8 cellular contexts compared by ENCODE assay signal in genomic region chr7:12685550-12685949, GRCh38. TPM values are rescaled to one million over a fixed set of nuclear protein-coding genes. Genes with fewer than 3 reads are reported as not detected.
DNase-seq lines count a peak whose midpoint lies in the region; ATAC-seq and TF ChIP-seq lines count a peak whose summit lies in the region.

No MANE protein-coding gene starts in this region.

- POLR2A ChIA-PET in CD4-positive, alpha-beta memory T cell (lab: Charles Lee; ENCODE audit: partially characterized antibody): interaction anchor here (0.6 to 3.1 kb wide), 8 partner anchors 10 to 475 kb away, joined by 3 to 33 read pairs (median 4); partner anchors contain the start of gene TMEM106B

- no peak for TF ChIP-seq EP300 in Ishikawa (IDR thresholded peaks at IDR 0.05; ENCODE audit: borderline replicate concordance)

- no peaks in the 10 kb centered on the region for H3K9me3 ChIP-seq in CD4-positive, alpha-beta memory T cell (ENCODE audit: control insufficient read depth in 1 of 2, low read length in 2 of 2)
- H3K9me3 ChIP-seq in endodermal cell (ENCODE audit: control insufficient read depth, low read length): no peaks in the 10 kb centered on the region

- no peaks in the 10 kb centered on the region for H3K27me3 ChIP-seq in CD4-positive, alpha-beta memory T cell (ENCODE audit: insufficient read depth, low read length)
- no peaks in the 10 kb centered on the region for H3K27me3 ChIP-seq in endodermal cell (ENCODE audit: control insufficient read depth, insufficient read depth, low read length, poor library complexity, severe bottlenecking)

- no peak overlapping the region for H3K4me3 ChIP-seq in CD4-positive, alpha-beta memory T cell (ENCODE audit: low read length in 2 of 2)
- H3K4me3 ChIP-seq in endodermal cell (ENCODE audit: low read length): no peak overlapping the region

- H3K9me3 Mint-ChIP-seq in CD4-positive, alpha-beta memory T cell: no peaks in the 10 kb centered on the region
- no peaks in the 10 kb centered on the region for H3K9me3 Mint-ChIP-seq in endodermal cell
- no peaks in the 10 kb centered on the region for H3K9me3 Mint-ChIP-seq in natural killer cell treated with Interleukin-12 subunit alpha and Interleukin-12 subunit beta and Interleukin-15 and Interleukin-18, amount 100 ng/mL, for 72 hours

- no peaks in the 10 kb centered on the region for H3K36me3 ChIP-seq in CD4-positive, alpha-beta memory T cell (ENCODE audit: insufficient read depth, low read length)
- no peaks in the 10 kb centered on the region for H3K36me3 ChIP-seq in endodermal cell (ENCODE audit: control insufficient read depth, insufficient read depth, low read length)

- H3K36me3 Mint-ChIP-seq in CD4-positive, alpha-beta memory T cell: peaks cover 0 to 17% of the 10 kb centered on the region in 2 donors
- H3K36me3 Mint-ChIP-seq in endodermal cell (ENCODE audit: low read depth): peaks cover 3% of the 10 kb centered on the region
- H3K36me3 Mint-ChIP-seq in natural killer cell treated with Interleukin-12 subunit alpha and Interleukin-12 subunit beta and Interleukin-15 and Interleukin-18, amount 100 ng/mL, for 72 hours: no peaks in the 10 kb centered on the region

- 79 to 95% methylated on average over 9 to 13 of the region's 13 CpGs for WGBS in endodermal cell (ENCODE audit: insufficient coverage in 1 of 2, insufficient read length in 1 of 2), 2 experiments

- TF ChIP-seq RAD21 in Ishikawa (IDR thresholded peaks at IDR 0.05; ENCODE audit: low read depth): peak; percentile 34; the same call in 1 of the 2 replicates

- DNase-seq in CD4-positive, alpha-beta memory T cell: peak; percentile 30 to 57 (median 42)
- peak; percentile 20 to 21 for DNase-seq in activated CD4-positive, alpha-beta T cell treated with anti-CD3 and anti-CD28 coated beads for 4 hours
- DNase-seq in endodermal cell: peak; percentile 84
- DNase-seq in natural killer cell treated with Interleukin-12 subunit alpha and Interleukin-12 subunit beta and Interleukin-15 and Interleukin-18, amount 100 ng/mL, for 72 hours (ENCODE audit: low spot score): no peak
- no peak for DNase-seq in omental fat pad (ENCODE audit: low spot score)

- peak overlapping the region; percentile 91 to 99 (median 97) for H3K27ac Mint-ChIP-seq in CD4-positive, alpha-beta memory T cell
- H3K27ac Mint-ChIP-seq in endodermal cell: peak overlapping the region; percentile 16
- H3K27ac Mint-ChIP-seq in natural killer cell treated with Interleukin-12 subunit alpha and Interleukin-12 subunit beta and Interleukin-15 and Interleukin-18, amount 100 ng/mL, for 72 hours: peak overlapping the region; percentile 54 to 85

- no peaks in the 10 kb centered on the region for H3K27me3 Mint-ChIP-seq in CD4-positive, alpha-beta memory T cell
- H3K27me3 Mint-ChIP-seq in endodermal cell (ENCODE audit: insufficient read depth): no peaks in the 10 kb centered on the region
- H3K27me3 Mint-ChIP-seq in natural killer cell treated with Interleukin-12 subunit alpha and Interleukin-12 subunit beta and Interleukin-15 and Interleukin-18, amount 100 ng/mL, for 72 hours: no peaks in the 10 kb centered on the region

- peak; percentile 78 for TF ChIP-seq CTCF in endodermal cell (conservative IDR thresholded peaks at IDR 0.05)
- TF ChIP-seq CTCF in omental fat pad (IDR thresholded peaks at IDR 0.05): no peak

- peak overlapping the region; percentile 94 for H3K27ac ChIP-seq in CD4-positive, alpha-beta memory T cell (ENCODE audit: low read depth, low read length)
- H3K27ac ChIP-seq in endodermal cell (ENCODE audit: low read depth, low read length): no peak overlapping the region

- H3K4me3 Mint-ChIP-seq in CD4-positive, alpha-beta memory T cell: peak overlapping the region; percentile 40 to 94 (median 72)
- H3K4me3 Mint-ChIP-seq in endodermal cell: peak overlapping the region; percentile 76
- peak overlapping the region; percentile 93 for H3K4me3 Mint-ChIP-seq in natural killer cell treated with Interleukin-12 subunit alpha and Interleukin-12 subunit beta and Interleukin-15 and Interleukin-18, amount 100 ng/mL, for 72 hours

- peaks cover 23 to 51% (median 34%) of the 10 kb centered on the region in 4 donors for H3K4me1 Mint-ChIP-seq in CD4-positive, alpha-beta memory T cell
- peaks cover 37% of the 10 kb centered on the region for H3K4me1 Mint-ChIP-seq in endodermal cell
- peaks cover 19 to 33% of the 10 kb centered on the region in 2 donors for H3K4me1 Mint-ChIP-seq in natural killer cell treated with Interleukin-12 subunit alpha and Interleukin-12 subunit beta and Interleukin-15 and Interleukin-18, amount 100 ng/mL, for 72 hours (ENCODE audit: low read depth in 2 of 2)

- intact Hi-C loops in CD4-positive, alpha-beta memory T cell (cut with micrococcal nuclease): loop anchor here (5.0 to 10.0 kb wide), 3 partner anchors 163 to 432 kb away; no protein-coding TSS in a partner anchor

- H3K4me1 ChIP-seq in CD4-positive, alpha-beta memory T cell (ENCODE audit: insufficient read depth, low read length): peaks cover 17% of the 10 kb centered on the region
- peaks cover 2% of the 10 kb centered on the region for H3K4me1 ChIP-seq in endodermal cell (ENCODE audit: control insufficient read depth, insufficient read depth, low read length)

- CTCF ChIA-PET in CD4-positive, alpha-beta memory T cell (lab: Charles Lee; ENCODE audit: partially characterized antibody): interaction anchor here (1.0 to 7.0 kb wide), 18 partner anchors 9 to 596 kb away, joined by 3 to 86 read pairs (median 9); no protein-coding TSS in a partner anchor

- ATAC-seq in natural killer cell treated with Interleukin-12 subunit alpha and Interleukin-12 subunit beta and Interleukin-15 and Interleukin-18, amount 100 ng/mL, for 72 hours: no peak
- ATAC-seq in GM21423 (IDR thresholded peaks at IDR 0.05; ENCODE audit: unreplicated experiment) (no peak), GM19452 (IDR thresholded peaks at IDR 0.05; ENCODE audit: unreplicated experiment) (no peak), omental fat pad (ENCODE audit: low FRiP score) (no peak)

- no peak overlapping the region for H3K9ac ChIP-seq in endodermal cell (ENCODE audit: extremely low read depth, low read length, poor library complexity, severe bottlenecking)

TF ChIP-seq in Ishikawa, 13 proteins besides CTCF, POLR2A, EP300 and RAD21:
- TF ChIP-seq USF1 (IDR thresholded peaks at IDR 0.05): no peak
- no peak for TF ChIP-seq ZBTB7A (IDR thresholded peaks at IDR 0.05; ENCODE audit: low read depth)
- TF ChIP-seq CEBPB (IDR thresholded peaks at IDR 0.05): no peak

RNA-seq across cellular contexts. Expression of gene ARL4A, which starts 1.9 kb away (rescaled TPM):
- 10 to 100 TPM; 11.6 to 12.9 TPM for total RNA-seq in CD4-positive, alpha-beta memory T cell
- polyA plus RNA-seq in CD4-positive, alpha-beta memory T cell: 100 to 1,000 TPM in 1 of 2 donors, 10 to 100 TPM in 1; 58.1 to 101 TPM
- 10 to 100 TPM; 19.1 to 26.4 TPM for total RNA-seq in endodermal cell
- 67.5 TPM for polyA plus RNA-seq in endodermal cell (2013, experiment 1 of 2)
- 56.6 TPM for polyA plus RNA-seq in endodermal cell (2013, experiment 2 of 2)
- 10 to 100 TPM in 1 of 2 donors, 1 to 10 TPM in 1; 9.4 to 16.3 TPM for total RNA-seq in natural killer cell treated with Interleukin-12 subunit alpha and Interleukin-12 subunit beta and Interleukin-15 and Interleukin-18, amount 100 ng/mL, for 72 hours
- 10 to 100 TPM; 37.2 to 60.2 (median 51.3) TPM for total RNA-seq in omental fat pad

Comparison
In these comparisons a context has a peak if more than half of its experiments do, and no peak if none do; other contexts are left out.
1. DNase-seq: peak in CD4-positive, alpha-beta memory T cell (5 of 5), activated CD4-positive, alpha-beta T cell treated with anti-CD3 and anti-CD28 coated beads for 4 hours (2 of 2) and endodermal cell (single experiment); none in natural killer cell treated with Interleukin-12 subunit alpha and Interleukin-12 subunit beta and Interleukin-15 and Interleukin-18, amount 100 ng/mL, for 72 hours (single experiment) and omental fat pad (single experiment).
2. H3K27ac Mint-ChIP-seq: peak in every context shown above with its lines; median percentile 97 in CD4-positive, alpha-beta memory T cell; 70 in natural killer cell treated with Interleukin-12 subunit alpha and Interleukin-12 subunit beta and Interleukin-15 and Interleukin-18, amount 100 ng/mL, for 72 hours; 16 in endodermal cell.
3. Peak in every context shown above with its lines, with median percentiles within 50 percentile points of each other: H3K4me3 Mint-ChIP-seq.